36 cellular contexts compared by ENCODE assay signal in genomic region chr11:78008174-78008573, GRCh38. TPM values are rescaled to one million over a fixed set of nuclear protein-coding genes. Genes with fewer than 3 reads are reported as not detected.
"Had no signal": no experiment of that assay in that cellular context is flagged by ENCODE, and none has a peak within 500 bp of the region (broad histone marks: within the 10 kb centered on the region; RNA-seq: fewer than 3 reads in every experiment).

No MANE protein-coding gene starts in this region.

- H3K36me3 Mint-ChIP-seq: activated naive CD4-positive, alpha-beta T cell treated with anti-CD3 and anti-CD28 coated beads, Interleukin-2, amount 50 U/mL, for 24 hours; activated naive CD8-positive, alpha-beta T cell treated with anti-CD3 and anti-CD28 coated beads, Interleukin-2, amount 10 ng/mL, durations not matched to agents 7 days and 5 days had no signal

- H3K36me3 ChIP-seq: ascending aorta, cardiac muscle cell, Peyer's patch, SJSA1 had no signal

- H3K4me3 Mint-ChIP-seq: activated CD4-positive, alpha-beta T cell treated with anti-CD3 and anti-CD28 coated beads, Interleukin-2, amount 10 ng/mL, durations not matched to agents 24 days and 14 days; activated CD8-positive, alpha-beta T cell treated with anti-CD3 and anti-CD28 coated beads for 36 hours; activated naive CD4-positive, alpha-beta T cell treated with anti-CD3 and anti-CD28 coated beads, Interleukin-2, amount 50 U/mL, for 24 hours; activated naive CD8-positive, alpha-beta T cell treated with anti-CD3 and anti-CD28 coated beads, Interleukin-2, amount 10 ng/mL, durations not matched to agents 7 days and 5 days; activated T-cell treated with anti-CD3 and anti-CD28 coated beads, Interleukin-2, amount 50 U/mL, for 72 hours; central memory CD8-positive, alpha-beta T cell; T-helper 1 cell treated with Interleukin-12 subunit alpha and Interleukin-12 subunit beta and Interleukin-4 antibody, amounts not matched to agents 30 μg/mL and 1 μg/mL, for 36 hours; T-helper 2 cell treated with Interferon-gamma antibody and Interleukin-4, amounts not matched to agents 5 μg/mL and 100 μg/mL, for 36 hours had no signal

- H3K4me3 ChIP-seq: ascending aorta, cardiac muscle cell, Peyer's patch, SJSA1 had no signal

- H3K9me3 Mint-ChIP-seq: activated CD4-positive, alpha-beta T cell treated with anti-CD3 and anti-CD28 coated beads, Interleukin-2, amount 10 ng/mL, durations not matched to agents 24 days and 14 days; activated CD8-positive, alpha-beta T cell treated with anti-CD3 and anti-CD28 coated beads for 36 hours; activated naive CD4-positive, alpha-beta T cell treated with anti-CD3 and anti-CD28 coated beads, Interleukin-2, amount 50 U/mL, for 24 hours; activated naive CD8-positive, alpha-beta T cell treated with anti-CD3 and anti-CD28 coated beads, Interleukin-2, amount 10 ng/mL, durations not matched to agents 7 days and 5 days; activated T-cell treated with anti-CD3 and anti-CD28 coated beads, Interleukin-2, amount 50 U/mL, for 72 hours; activated T-helper 2 cell treated with anti-CD3 and anti-CD28 coated beads, Interferon-gamma antibody, Interleukin-2, Interleukin-4, amounts not matched to agents 10 μg/mL and 5 μg/mL and 100 μg/mL, durations not matched to agents 14 hours and 24 hours and 36 hours; central memory CD8-positive, alpha-beta T cell; T-helper 1 cell treated with Interleukin-12 subunit alpha and Interleukin-12 subunit beta and Interleukin-4 antibody, amounts not matched to agents 30 μg/mL and 1 μg/mL, for 36 hours; T-helper 2 cell treated with Interferon-gamma antibody and Interleukin-4, amounts not matched to agents 5 μg/mL and 100 μg/mL, for 36 hours had no signal

- H3K4me1 Mint-ChIP-seq: activated CD4-positive, alpha-beta T cell treated with anti-CD3 and anti-CD28 coated beads, Interleukin-2, amount 10 ng/mL, durations not matched to agents 24 days and 14 days; activated naive CD4-positive, alpha-beta T cell treated with anti-CD3 and anti-CD28 coated beads, Interleukin-2, amount 50 U/mL, for 24 hours; activated naive CD8-positive, alpha-beta T cell treated with anti-CD3 and anti-CD28 coated beads, Interleukin-2, amount 10 ng/mL, durations not matched to agents 7 days and 5 days; central memory CD8-positive, alpha-beta T cell had no signal

- H3K27me3 Mint-ChIP-seq: activated naive CD4-positive, alpha-beta T cell treated with anti-CD3 and anti-CD28 coated beads, Interleukin-2, amount 50 U/mL, for 24 hours; central memory CD8-positive, alpha-beta T cell had no signal

- H3K4me1 ChIP-seq: ascending aorta, Peyer's patch, SJSA1 had no signal

- H3K27me3 ChIP-seq: ascending aorta, cardiac muscle cell, Peyer's patch, SJSA1 had no signal

- H3K27ac ChIP-seq: ascending aorta, cardiac muscle cell, KMS-11, Peyer's patch, SJSA1 had no signal

- DNase-seq: activated CD4-positive, alpha-beta T cell treated with anti-CD3 and anti-CD28 coated beads, Interleukin-2, amount 10 ng/mL, durations not matched to agents 24 days and 14 days; activated CD4-positive, alpha-beta T cell treated with anti-CD3 and anti-CD28 coated beads, Interleukin-2, amount 50 U/mL, for 4 hours; activated CD8-positive, alpha-beta T cell treated with anti-CD3 and anti-CD28 coated beads for 36 hours; activated gamma-delta T cell; activated naive CD4-positive, alpha-beta T cell treated with Interleukin-2 at 50 U/mL for 16 hours; activated naive CD8-positive, alpha-beta T cell treated with anti-CD3 and anti-CD28 coated beads, Interleukin-2, amount 10 ng/mL, durations not matched to agents 7 days and 5 days; activated T-cell treated with anti-CD3 and anti-CD28 coated beads, Interleukin-2, amount 50 U/mL, for 1 hour; activated T-cell treated with anti-CD3 and anti-CD28 coated beads, Interleukin-2, amount 50 U/mL, for 72 hours; amygdala; NCI-H1105 treated with DMSO at 0.1 percent for 48 hours; NCI-H1694; NCI-H1930; NCI-H2107; NCI-H226; NCI-H446 treated with DMSO at 0.1 percent for 48 hours; NCI-H524; NCI-H69; NCI-H82; NK-92 treated with Interleukin-12 subunit alpha and Interleukin-12 subunit beta, amount 100 ng/mL, for 24 hours; PC-3; Peyer's patch; RPMI8226; SHP77 treated with DMSO at 0.1 percent for 48 hours; SK-N-SH had no signal

- H3K9me3 ChIP-seq: ascending aorta, Peyer's patch, SJSA1, SK-N-SH had no signal

- H3K27ac Mint-ChIP-seq: activated CD4-positive, alpha-beta T cell treated with anti-CD3 and anti-CD28 coated beads, Interleukin-2, amount 10 ng/mL, durations not matched to agents 24 days and 14 days; activated CD8-positive, alpha-beta T cell treated with anti-CD3 and anti-CD28 coated beads for 36 hours; activated naive CD4-positive, alpha-beta T cell treated with anti-CD3 and anti-CD28 coated beads, Interleukin-2, amount 50 U/mL, for 24 hours; activated naive CD8-positive, alpha-beta T cell treated with anti-CD3 and anti-CD28 coated beads, Interleukin-2, amount 10 ng/mL, durations not matched to agents 7 days and 5 days; activated T-cell treated with anti-CD3 and anti-CD28 coated beads, Interleukin-2, amount 50 U/mL, for 72 hours; activated T-helper 2 cell treated with anti-CD3 and anti-CD28 coated beads, Interferon-gamma antibody, Interleukin-2, Interleukin-4, amounts not matched to agents 10 μg/mL and 5 μg/mL and 100 μg/mL, durations not matched to agents 14 hours and 24 hours and 36 hours; T-helper 1 cell treated with Interleukin-12 subunit alpha and Interleukin-12 subunit beta and Interleukin-4 antibody, amounts not matched to agents 30 μg/mL and 1 μg/mL, for 36 hours; T-helper 2 cell treated with Interferon-gamma antibody and Interleukin-4, amounts not matched to agents 5 μg/mL and 100 μg/mL, for 36 hours had no signal

RNA-seq across cellular contexts. Expression of gene THRSP, which starts 55.5 kb away (rescaled TPM):
- total RNA-seq: activated CD4-positive, alpha-beta T cell treated with anti-CD3 and anti-CD28 coated beads, Interleukin-2, amount 10 ng/mL, durations not matched to agents 24 days and 14 days; activated CD8-positive, alpha-beta memory T cell treated with anti-CD3 and anti-CD28 coated beads for 36 hours; activated CD8-positive, alpha-beta T cell treated with anti-CD3 and anti-CD28 coated beads for 36 hours; activated naive CD8-positive, alpha-beta T cell treated with anti-CD3 and anti-CD28 coated beads, Interleukin-2, amount 10 ng/mL, durations not matched to agents 7 days and 5 days; activated T-cell treated with anti-CD3 and anti-CD28 coated beads, Interleukin-2, amount 50 U/mL, for 72 hours; activated T-helper 2 cell treated with anti-CD3 and anti-CD28 coated beads, Interferon-gamma antibody, Interleukin-2, Interleukin-4, amounts not matched to agents 10 μg/mL and 5 μg/mL and 100 μg/mL, durations not matched to agents 14 hours and 24 hours and 36 hours; ascending aorta; cardiac muscle cell; chondrocyte; LHCN-M2; PC-3; SJSA1 had no signal
